18 cellular contexts compared by ENCODE assay signal in genomic region chr20:5349448-5349847, GRCh38. TPM values are rescaled to one million over a fixed set of nuclear protein-coding genes. Genes with fewer than 3 reads are reported as not detected.
DNase-seq lines count a peak whose midpoint lies in the region; ATAC-seq and TF ChIP-seq lines count a peak whose summit lies in the region.
"Had no signal": no experiment of that assay in that cellular context is flagged by ENCODE, and none has a peak within 500 bp of the region (broad histone marks: within the 10 kb centered on the region; RNA-seq: fewer than 3 reads in every experiment).

No MANE protein-coding gene starts in this region.

- no peaks in the 10 kb centered on the region for H4K20me1 ChIP-seq in GM23248 (ENCODE audit: insufficient read depth)
- no peaks in the 10 kb centered on the region for H4K20me1 ChIP-seq in Karpas-422 (ENCODE audit: insufficient read depth, low read depth, low read length)

- H3F3A ChIP-seq in GM23248 (ENCODE audit: insufficient read depth) = peaks cover 11% of the 10 kb centered on the region

- WGBS in GM23248 (ENCODE audit: low coverage in 1 of 2, low lambda C conversion rate in 2 of 2, missing lambda C conversion rate in 2 of 2), 2 experiments = 71 to 75% methylated on average over 4 of the region's 4 CpGs
- 88 to 91% methylated on average over 4 of the region's 4 CpGs for WGBS in testis, 2 donors

- in situ Hi-C loops in GM23248 (cut with MboI) = no loop called here

- TF ChIP-seq CTCF in epithelial cell of esophagus (IDR thresholded peaks at IDR 0.05; ENCODE audit: insufficient read depth, low read depth, low read length, missing control alignments) (no peak), testis (IDR thresholded peaks at IDR 0.05) (no peak)

- no peak overlapping the region for H3K4me3 ChIP-seq in GM23248
- no peak overlapping the region for H3K4me3 ChIP-seq in epithelial cell of esophagus (ENCODE audit: low read length)
- no peak overlapping the region for H3K4me3 ChIP-seq in Karpas-422 (ENCODE audit: low read length)
- H3K4me3 ChIP-seq in testis = no peak overlapping the region

- H3K27me3 ChIP-seq in GM23248 (replicated peaks; ENCODE audit: insufficient read depth) (no peaks in the 10 kb centered on the region), Karpas-422 (ENCODE audit: low read length) (no peaks in the 10 kb centered on the region), testis (no peaks in the 10 kb centered on the region)

- H3K9me2 ChIP-seq in GM23248 (ENCODE audit: insufficient read depth) (no peaks in the 10 kb centered on the region), Karpas-422 (replicated peaks; ENCODE audit: insufficient read depth, low read length) (no peaks in the 10 kb centered on the region)

- no peak for ATAC-seq in HG03097 (IDR thresholded peaks at IDR 0.05; ENCODE audit: low FRiP score, unreplicated experiment)
- no peak for ATAC-seq in GM19328 (IDR thresholded peaks at IDR 0.05; ENCODE audit: unreplicated experiment)

- H3K4me1 ChIP-seq in GM23248 (ENCODE audit: insufficient read depth) (peaks cover 15% of the 10 kb centered on the region), Karpas-422 (ENCODE audit: low read length) (no peaks in the 10 kb centered on the region), testis (no peaks in the 10 kb centered on the region)

- DNase-seq in GM23248 (peak; percentile 24), RKO (ENCODE audit: low spot score) (peak; percentile 52), epithelial cell of esophagus (ENCODE audit: low read depth) (peak; percentile 78), Karpas-422 (no peak), testis (no peak)
- DNase-seq: CD4-positive, alpha-beta memory T cell; DMS79 treated with DMSO at 0.1 percent for 48 hours; HFFc6; MV-4-11; NCI-H1417; NCI-H187 treated with DMSO at 0.1 percent for 48 hours; NCI-H446; NCI-H69 had no signal

- H2AFZ ChIP-seq in GM23248 (no peak overlapping the region), Karpas-422 (ENCODE audit: low read length) (no peak overlapping the region)

- H3K27ac ChIP-seq in GM23248 (no peak overlapping the region), Karpas-422 (ENCODE audit: low read length) (no peak overlapping the region), testis (no peak overlapping the region)

- intact Hi-C loops in testis (cut with DNase I; ENCODE audit: low total_unique reads) = no loop called here

- no peak overlapping the region for H3K4me2 ChIP-seq in GM23248 (ENCODE audit: unreplicated experiment)
- H3K4me2 ChIP-seq in Karpas-422 (ENCODE audit: low read depth, low read length, poor library complexity, severe bottlenecking) = no peak overlapping the region

- TF ChIP-seq POLR2A in testis (IDR thresholded peaks at IDR 0.05) = no peak

- H3K79me2 ChIP-seq in GM23248 (ENCODE audit: insufficient read depth) (no peaks in the 10 kb centered on the region), Karpas-422 (ENCODE audit: low read length) (no peaks in the 10 kb centered on the region)

- H3K9me3 ChIP-seq in GM23248 (ENCODE audit: low read depth) = no peaks in the 10 kb centered on the region
- H3K9me3 ChIP-seq in Karpas-422 (ENCODE audit: low read length) = no peaks in the 10 kb centered on the region
- H3K9me3 ChIP-seq in testis = no peaks in the 10 kb centered on the region

- H3K36me3 ChIP-seq in GM23248 (ENCODE audit: low read depth) (no peaks in the 10 kb centered on the region), Karpas-422 (ENCODE audit: insufficient read depth, low read length) (no peaks in the 10 kb centered on the region), testis (ENCODE audit: low read depth, missing control alignments) (no peaks in the 10 kb centered on the region)

- H3K9ac ChIP-seq in GM23248 (no peak overlapping the region), Karpas-422 (ENCODE audit: low read length) (no peak overlapping the region)

RNA-seq across cellular contexts. Expression of gene PROKR2, which starts 32.7 kb away (rescaled TPM):
- total RNA-seq in GM23248 (2014; rRNA removed; shearing (Covaris generic)) = not detected in 2 replicates
- polyA plus RNA-seq in GM23248 (2016; fragmentation: Nextera tagmentation; extraction: Ambion mirVana) (not detected in 2 replicates), testis (ENCODE audit: insufficient read depth, low read depth, low replicate concordance) (0.66 TPM)
- total RNA-seq in Karpas-422 (2014; rRNA removed; shearing (Covaris generic); ENCODE audit: low replicate concordance) = not detected in 2 replicates
- under 1 TPM; 0.31 to 0.71 TPM for total RNA-seq in testis
- total RNA-seq: CD4-positive, alpha-beta memory T cell; HFFc6; RPMI7951 had no signal
- polyA plus RNA-seq: BJ; CD4-positive, alpha-beta memory T cell; IgD-negative memory B cell had no signal

Comparison
In these comparisons a context has a peak if more than half of its experiments do, and no peak if none do; other contexts are left out.
1. DNase-seq: peak in GM23248 (single experiment), RKO (single experiment) and epithelial cell of esophagus (single experiment); none in Karpas-422 (single experiment) and testis (single experiment).